In the genomic region with DNA sequence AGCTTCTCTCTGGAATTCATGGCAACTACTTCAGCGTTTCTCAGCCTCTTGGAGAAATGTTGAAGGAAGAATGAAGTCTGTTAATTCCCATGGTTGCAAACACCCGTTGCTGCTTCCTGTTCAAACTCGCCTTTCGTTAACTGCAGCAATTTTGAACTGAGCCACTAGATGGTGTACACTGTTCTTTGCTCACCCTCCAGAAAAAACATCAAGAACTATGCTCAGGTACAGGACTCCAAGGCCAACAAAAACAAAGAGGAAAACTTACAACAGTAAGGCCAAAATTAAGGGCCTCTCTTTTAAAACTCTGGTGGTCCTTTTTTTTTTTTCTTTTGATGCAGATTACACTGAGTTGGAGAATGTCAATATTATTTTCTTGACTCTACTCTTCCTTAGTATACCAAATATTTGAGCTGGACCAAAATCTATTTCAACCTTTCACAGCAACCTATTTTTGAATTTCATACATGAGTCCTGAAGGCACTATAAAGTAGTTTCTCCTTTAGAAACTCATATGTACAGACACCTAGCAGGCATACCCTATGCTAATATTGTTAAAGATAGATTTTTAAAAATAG, we compare ENCODE assay signal across 9 cellular contexts. TPM values are rescaled to one million over a fixed set of nuclear protein-coding genes. Genes with fewer than 3 reads are reported as not detected.
DNase-seq lines count a peak whose midpoint lies in the region; ATAC-seq and TF ChIP-seq lines count a peak whose summit lies in the region.
"Had no signal": no experiment of that assay in that cellular context is flagged by ENCODE, and none has a peak within 500 bp of the region (broad histone marks: within the 10 kb centered on the region; RNA-seq: fewer than 3 reads in every experiment).

No MANE protein-coding gene starts in this region.

- no peaks in the 10 kb centered on the region for H3K36me3 Mint-ChIP-seq in activated CD4-positive, alpha-beta memory T cell treated with anti-CD3 and anti-CD28 coated beads for 36 hours
- H3K36me3 Mint-ChIP-seq in activated T-cell treated with anti-CD3 and anti-CD28 coated beads, Interleukin-2, amount 50 U/mL, for 4 hours (ENCODE audit: insufficient read depth) = no peaks in the 10 kb centered on the region
- H3K36me3 Mint-ChIP-seq: activated naive CD4-positive, alpha-beta T cell treated with anti-CD3 and anti-CD28 coated beads, Interleukin-2, amount 50 U/mL, for 24 hours had no signal

- H3K9me2 ChIP-seq in DOHH2 (replicated peaks; ENCODE audit: control insufficient read depth, low read length) = no peaks in the 10 kb centered on the region

- H3K27ac Mint-ChIP-seq in activated CD4-positive, alpha-beta memory T cell treated with anti-CD3 and anti-CD28 coated beads for 36 hours = no peak overlapping the region
- H3K27ac Mint-ChIP-seq: activated naive CD4-positive, alpha-beta T cell treated with anti-CD3 and anti-CD28 coated beads, Interleukin-2, amount 50 U/mL, for 24 hours had no signal

- H3K9me3 Mint-ChIP-seq in activated CD4-positive, alpha-beta memory T cell treated with anti-CD3 and anti-CD28 coated beads for 36 hours = no peaks in the 10 kb centered on the region
- no peaks in the 10 kb centered on the region for H3K9me3 Mint-ChIP-seq in activated T-cell treated with anti-CD3 and anti-CD28 coated beads, Interleukin-2, amount 50 U/mL, for 4 hours
- H3K9me3 Mint-ChIP-seq: activated naive CD4-positive, alpha-beta T cell treated with anti-CD3 and anti-CD28 coated beads, Interleukin-2, amount 50 U/mL, for 24 hours had no signal

- H3K27me3 Mint-ChIP-seq in activated CD4-positive, alpha-beta memory T cell treated with anti-CD3 and anti-CD28 coated beads for 36 hours = no peaks in the 10 kb centered on the region
- H3K27me3 Mint-ChIP-seq in activated T-cell treated with anti-CD3 and anti-CD28 coated beads, Interleukin-2, amount 50 U/mL, for 4 hours (ENCODE audit: low read depth) = no peaks in the 10 kb centered on the region

- POLR2A ChIA-PET in activated CD4-positive, alpha-beta memory T cell treated with anti-CD3 and anti-CD28 coated beads for 36 hours (lab: Charles Lee) = no interaction called here

- H3K4me1 Mint-ChIP-seq in activated CD4-positive, alpha-beta memory T cell treated with anti-CD3 and anti-CD28 coated beads for 36 hours (ENCODE audit: low read depth) = peaks cover 2% of the 10 kb centered on the region
- no peaks in the 10 kb centered on the region for H3K4me1 Mint-ChIP-seq in activated T-cell treated with anti-CD3 and anti-CD28 coated beads, Interleukin-2, amount 50 U/mL, for 4 hours (ENCODE audit: low read depth)
- H3K4me1 Mint-ChIP-seq: activated naive CD4-positive, alpha-beta T cell treated with anti-CD3 and anti-CD28 coated beads, Interleukin-2, amount 50 U/mL, for 24 hours had no signal

- H4K20me1 ChIP-seq in DOHH2 (ENCODE audit: control insufficient read depth, insufficient read depth, low read depth, low read length) = no peaks in the 10 kb centered on the region

- H3K4me3 ChIP-seq in DOHH2 (ENCODE audit: low read length) (peak overlapping the region; percentile 6; the same call in 1 of the 2 replicates), heart left ventricle (no peak overlapping the region)

- no peak overlapping the region for H3K4me3 Mint-ChIP-seq in activated CD4-positive, alpha-beta memory T cell treated with anti-CD3 and anti-CD28 coated beads for 36 hours
- no peak overlapping the region for H3K4me3 Mint-ChIP-seq in activated T-cell treated with anti-CD3 and anti-CD28 coated beads, Interleukin-2, amount 50 U/mL, for 4 hours
- H3K4me3 Mint-ChIP-seq: activated naive CD4-positive, alpha-beta T cell treated with anti-CD3 and anti-CD28 coated beads, Interleukin-2, amount 50 U/mL, for 24 hours had no signal

- H3K27ac ChIP-seq in DOHH2 (ENCODE audit: low read depth, low read length) (no peak overlapping the region), heart left ventricle (no peak overlapping the region)

- TF ChIP-seq CTCF in DOHH2 (IDR thresholded peaks at IDR 0.05; ENCODE audit: low read depth, low read length, poor library complexity, severe bottlenecking) (peak; percentile 83), heart left ventricle (IDR thresholded peaks at IDR 0.05) (peak; percentile 41 to 69 (median 60))

- H3F3A ChIP-seq in DOHH2 (ENCODE audit: control insufficient read depth, insufficient read depth) = peaks cover 6% of the 10 kb centered on the region; the same call in 1 of the 2 replicates

- WGBS in heart left ventricle, 4 donors = 0 to 1% (median 0%) methylated on average over 4 of the region's 4 CpGs

- H3K79me2 ChIP-seq in DOHH2 (ENCODE audit: control insufficient read depth, low read length) = no peaks in the 10 kb centered on the region

- ATAC-seq in GM19455 (IDR thresholded peaks at IDR 0.05; ENCODE audit: unreplicated experiment) = peak; percentile 97
- ATAC-seq in HG03354 (IDR thresholded peaks at IDR 0.05; ENCODE audit: poor library complexity, severe bottlenecking, unreplicated experiment) = peak; percentile 99
- ATAC-seq in heart left ventricle = peak in 3 of 4 donors; percentile 53 to 68 (median 63)
- ATAC-seq in sciatic nerve = peak; percentile 72
- ATAC-seq in activated T-cell treated with anti-CD3 and anti-CD28 coated beads, Interleukin-2, amount 50 U/mL, for 4 hours = no peak

- H3K4me2 ChIP-seq in DOHH2 (ENCODE audit: low read length) = peak overlapping the region; percentile 49

- H3K4me1 ChIP-seq in DOHH2 (ENCODE audit: control insufficient read depth, low read length) (peaks cover 15% of the 10 kb centered on the region), heart left ventricle (peaks cover 0 to 3% (median 0%) of the 10 kb centered on the region in 12 donors)

- CTCF ChIA-PET in activated CD4-positive, alpha-beta memory T cell treated with anti-CD3 and anti-CD28 coated beads for 36 hours (lab: Charles Lee) = interaction anchor here (1.0 to 1.1 kb wide), 3 partner anchors 10 to 214 kb away, joined by 3 read pairs; no protein-coding TSS in a partner anchor

- H3K27me3 ChIP-seq in DOHH2 (ENCODE audit: control insufficient read depth, low read length) (no peaks in the 10 kb centered on the region), heart left ventricle (no peaks in the 10 kb centered on the region)

- no peak for TF ChIP-seq POLR2A in heart left ventricle (IDR thresholded peaks at IDR 0.05)

- H3K36me3 ChIP-seq in DOHH2 (ENCODE audit: control insufficient read depth, low read length) (no peaks in the 10 kb centered on the region; the same call in 1 of the 2 replicates), heart left ventricle (no peaks in the 10 kb centered on the region)

- H3K9me3 ChIP-seq in DOHH2 (ENCODE audit: control insufficient read depth, insufficient read depth, low read length) = no peaks in the 10 kb centered on the region
- no peaks in the 10 kb centered on the region for H3K9me3 ChIP-seq in heart left ventricle

- DNase-seq in NCI-H2196 treated with DMSO at 0.1 percent for 48 hours (lab: John Stamatoyannopoulos, UW; ENCODE audit: unreplicated experiment) = peak; percentile 68
- peak; percentile 14 for DNase-seq in activated CD4-positive, alpha-beta memory T cell treated with anti-CD3 and anti-CD28 coated beads for 36 hours
- DNase-seq in heart left ventricle = peak in 1 of 5 donors; percentile 15
- DNase-seq in sciatic nerve (ENCODE audit: low spot score) = no peak
- DNase-seq in activated T-cell treated with anti-CD3 and anti-CD28 coated beads, Interleukin-2, amount 50 U/mL, for 4 hours = no peak

- intact Hi-C loops in activated CD4-positive, alpha-beta memory T cell treated with anti-CD3 and anti-CD28 coated beads for 36 hours (cut with micrococcal nuclease) = loop anchor here (5.0 kb wide), 3 partner anchors 203 to 488 kb away; no protein-coding TSS in a partner anchor
- intact Hi-C loops in heart left ventricle (cut with DNase I) = loop anchor here in 3 of 10 donors (10.0 kb wide), 1 partner anchor 210 kb away; no protein-coding TSS in a partner anchor
- intact Hi-C loops in sciatic nerve (cut with DNase I) = no loop called here

RNA-seq across cellular contexts. Expression of a gene that starts 58.2 kb away (rescaled TPM):
- not detected for total RNA-seq in activated CD4-positive, alpha-beta memory T cell treated with anti-CD3 and anti-CD28 coated beads for 36 hours
- total RNA-seq in heart left ventricle (under 1 TPM in 5 of 9 donors, not detected in 4; 0.10 to 0.34 (median 0.16) TPM), sciatic nerve (0.45 TPM)
- under 1 TPM; 0.07 to 0.08 TPM for polyA plus RNA-seq in heart left ventricle
- total RNA-seq in activated T-cell treated with anti-CD3 and anti-CD28 coated beads, Interleukin-2, amount 50 U/mL, for 4 hours = not detected

Comparison
In these comparisons a context has a peak if more than half of its experiments do, and no peak if none do; other contexts are left out.
1. ATAC-seq: peak in GM19455 (single experiment), HG03354 (single experiment), heart left ventricle (3 of 4) and sciatic nerve (single experiment); none in activated T-cell treated with anti-CD3 and anti-CD28 coated beads, Interleukin-2, amount 50 U/mL, for 4 hours (0 of 2).
2. DNase-seq: peak in NCI-H2196 treated with DMSO at 0.1 percent for 48 hours (single experiment) and activated CD4-positive, alpha-beta memory T cell treated with anti-CD3 and anti-CD28 coated beads for 36 hours (single experiment); none in sciatic nerve (single experiment) and activated T-cell treated with anti-CD3 and anti-CD28 coated beads, Interleukin-2, amount 50 U/mL, for 4 hours (single experiment).